In the genomic region with DNA sequence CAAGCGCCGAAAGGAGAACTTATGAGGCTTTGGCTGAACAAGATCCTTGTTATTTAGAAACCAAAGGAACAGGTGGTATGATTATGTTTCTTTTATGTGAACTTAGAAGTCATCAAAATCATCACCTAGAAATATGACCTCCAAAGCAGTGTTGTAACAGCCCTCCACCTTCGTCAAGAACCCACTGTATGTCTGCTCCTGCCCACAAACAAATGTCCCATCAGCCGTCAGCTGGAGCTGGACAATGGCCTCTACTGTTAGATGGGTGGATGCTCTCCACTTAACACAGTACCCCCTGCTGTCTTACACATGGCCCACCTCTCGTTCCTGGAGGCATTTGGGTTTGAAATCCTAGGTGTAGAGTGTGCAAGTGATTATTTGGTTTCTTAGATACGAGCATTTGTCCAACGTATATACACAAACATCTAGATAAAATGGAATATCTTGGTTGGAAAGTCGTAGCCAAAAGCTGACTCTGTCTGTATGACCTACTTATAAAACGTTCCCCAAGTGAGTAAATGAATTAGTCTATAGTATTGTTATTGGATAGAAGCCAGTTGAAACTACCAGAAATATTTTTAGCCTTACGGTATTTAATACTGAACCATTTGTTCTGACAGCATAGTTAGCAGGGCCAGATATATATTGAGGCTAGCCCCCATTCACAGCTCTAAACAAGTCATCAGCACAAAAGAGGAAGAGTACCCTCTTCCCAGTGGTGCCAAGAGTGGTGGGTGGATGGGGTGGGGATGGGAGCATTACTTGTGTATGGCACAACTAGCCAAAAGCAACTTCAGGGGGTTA, we compare ENCODE assay signal across 18 cellular contexts.
DNase-seq lines count a peak whose midpoint lies in the region; ATAC-seq, FAIRE-seq and TF ChIP-seq lines count a peak whose summit lies in the region.
"Had no signal": no experiment of that assay in that cellular context is flagged by ENCODE, and none has a peak within 500 bp of the region (broad histone marks: within the 10 kb centered on the region; RNA-seq: fewer than 3 reads in every experiment).

No MANE protein-coding gene starts in this region.

- H3K9me3 ChIP-seq in Panc1 (ENCODE audit: control insufficient read depth, insufficient read depth, low read depth, low read length) = peaks cover 20% of the 10 kb centered on the region; the same call in 1 of the 2 replicates
- no peaks in the 10 kb centered on the region for H3K9me3 ChIP-seq in upper lobe of left lung

- no peak for TF ChIP-seq EP300 in upper lobe of left lung (IDR thresholded peaks at IDR 0.05)

- CTCF ChIA-PET in Panc1 (lab: Charles Lee) = no interaction called here

- no peaks in the 10 kb centered on the region for H3K27me3 ChIP-seq in Panc1 (ENCODE audit: control insufficient read depth, insufficient read depth, low read length)
- H3K27me3 ChIP-seq in bronchial epithelial cell (ENCODE audit: control insufficient read depth, insufficient read depth, low read length) = no peaks in the 10 kb centered on the region
- H3K27me3 ChIP-seq in upper lobe of left lung = no peaks in the 10 kb centered on the region

- no TSS peak for BruUV-seq in Panc1 (replicated peaks; lab: Mats Ljungman, UMichigan)

- no peak for TF ChIP-seq POLR2A in upper lobe of left lung (IDR thresholded peaks at IDR 0.05)

- H3K4me3 ChIP-seq in Panc1 (ENCODE audit: low read depth in 2 of 2, low read length in 2 of 2) = no peak overlapping the region
- H3K4me3 ChIP-seq in bronchial epithelial cell (ENCODE audit: low read depth, low read length) = no peak overlapping the region
- no peak overlapping the region for H3K4me3 ChIP-seq in upper lobe of left lung

- intact Hi-C loops in Panc1 (cut with micrococcal nuclease; ENCODE audit: unreplicated experiment) = no loop called here

- TF ChIP-seq CTCF in Panc1 (IDR thresholded peaks at IDR 0.05) (no peak), bronchial epithelial cell (IDR thresholded peaks at IDR 0.05; ENCODE audit: insufficient read depth, low read length, severe bottlenecking) (no peak), upper lobe of left lung (IDR thresholded peaks at IDR 0.05) (no peak)

- H3K27ac ChIP-seq in Panc1 (ENCODE audit: low read length) (peak overlapping the region; percentile 72), upper lobe of left lung (peak overlapping the region in 3 of 4 donors; percentile 2 to 17 (median 11))

- no peak for FAIRE-seq in bronchial epithelial cell (lab: Jason Lieb, UNC)
- FAIRE-seq: colon, D721Med, frontal cortex, kidney, small intestine had no signal

- in situ Hi-C loops in Panc1 (cut with HindIII; ENCODE audit: low pct_unique_long_range_greater_than_20kb, low sequenced_read_pairs) = no loop called here

- H3K36me3 ChIP-seq in Panc1 (ENCODE audit: control insufficient read depth, insufficient read depth, low read length) (peaks cover 30% of the 10 kb centered on the region), bronchial epithelial cell (ENCODE audit: control insufficient read depth, insufficient read depth, low read length) (peaks cover 5% of the 10 kb centered on the region), upper lobe of left lung (peaks cover 0 to 51% (median 0%) of the 10 kb centered on the region in 4 donors)

- no peak for DNase-seq in Panc1 (ENCODE audit: low read depth, low spot score)
- peak; percentile 33 for DNase-seq in bronchial epithelial cell (ENCODE audit: low read depth)
- DNase-seq in iris pigment epithelial cell (ENCODE audit: low read depth) = peak; percentile 92
- no peak for DNase-seq in upper lobe of left lung
- DNase-seq in NCI-H1436 treated with DMSO at 0.1 percent for 48 hours (lab: John Stamatoyannopoulos, UW) = no peak
- no peak for DNase-seq in nucleus accumbens (lab: John Stamatoyannopoulos, UW)
- DNase-seq: activated CD4-positive, alpha-beta memory T cell treated with anti-CD3 and anti-CD28 coated beads, Interleukin-2, amount 10 ng/mL, durations not matched to agents 7 days and 5 days; activated gamma-delta T cell; kidney; natural killer cell; NCI-H1417 treated with DMSO at 0.1 percent for 48 hours; NCI-H446; RPMI8226; small intestine had no signal

- POLR2A ChIA-PET in Panc1 (lab: Charles Lee) = no interaction called here

- 81% methylated on average over 9 to 10 of the region's 10 CpGs for WGBS in upper lobe of left lung, 2 donors

- H3K4me1 ChIP-seq in Panc1 (ENCODE audit: control insufficient read depth, insufficient read depth, low read length) (peaks cover 31% of the 10 kb centered on the region), upper lobe of left lung (peaks cover 0 to 3% (median 0%) of the 10 kb centered on the region in 4 donors)

- peak; percentile 54 for ATAC-seq in Panc1
- ATAC-seq in upper lobe of left lung (ENCODE audit: low FRiP score in 2 of 2) = peak in 1 of 2 donors; percentile 33
- no peak for ATAC-seq in HG02870 (IDR thresholded peaks at IDR 0.05; ENCODE audit: unreplicated experiment)
- ATAC-seq: natural killer cell had no signal

Comparison
In these comparisons a context has a peak if more than half of its experiments do, and no peak if none do; other contexts are left out.
1. DNase-seq: peak in bronchial epithelial cell (single experiment) and iris pigment epithelial cell (single experiment); none in Panc1 (single experiment), upper lobe of left lung (0 of 2), NCI-H1436 treated with DMSO at 0.1 percent for 48 hours (single experiment) and nucleus accumbens (0 of 56).